In genomic region chr16:3022208-3022696, GRCh38 we compare ENCODE assay signal across 8 cellular contexts. TPM values are rescaled to one million over a fixed set of nuclear protein-coding genes. Genes with fewer than 3 reads are reported as not detected.
DNase-seq lines count a peak whose midpoint lies in the region; ATAC-seq and TF ChIP-seq lines count a peak whose summit lies in the region.

No MANE protein-coding gene starts in this region.

- peak overlapping the region; percentile 98 for H3K9ac ChIP-seq in GM23248

- DNase-seq in GM23248 = peak; percentile 98
- DNase-seq in SJCRH30 = peak; percentile 85 to 89
- peak; percentile 93 for DNase-seq in activated naive CD4-positive, alpha-beta T cell treated with Interleukin-2 at 50 U/mL for 16 hours
- DNase-seq in foreskin fibroblast = peak; percentile 96 to 98
- peak; percentile 82 for DNase-seq in omental fat pad (ENCODE audit: low spot score)
- DNase-seq in substantia nigra (lab: John Stamatoyannopoulos, UW) = peak in 26 of 49 donors; percentile 8 to 83 (median 25)
- no peak for DNase-seq in HEK293T (ENCODE audit: extremely low spot score)

- H3K27me3 ChIP-seq in GM23248 (replicated peaks; ENCODE audit: insufficient read depth) (no peaks in the 10 kb centered on the region), SJCRH30 (no peaks in the 10 kb centered on the region)

- no peaks in the 10 kb centered on the region for H4K20me1 ChIP-seq in GM23248 (ENCODE audit: insufficient read depth)

- H3K36me3 ChIP-seq in GM23248 (ENCODE audit: low read depth) (peaks cover 2% of the 10 kb centered on the region; the same call in 1 of the 2 replicates), SJCRH30 (peaks cover 7% of the 10 kb centered on the region)

- no peak overlapping the region for H2AFZ ChIP-seq in GM23248

- whole genome bisulfite sequencing in GM23248 (ENCODE audit: low coverage in 1 of 2, low lambda C conversion rate in 2 of 2, missing lambda C conversion rate in 2 of 2), 2 experiments = 0 to 3% methylated on average over 6 to 8 of the region's 8 CpGs

- H3K9me3 ChIP-seq in GM23248 (ENCODE audit: low read depth) = no peaks in the 10 kb centered on the region
- H3K9me3 ChIP-seq in SJCRH30 (replicated peaks) = no peaks in the 10 kb centered on the region

- POLR2A ChIA-PET in HEK293T (lab: Yijun Ruan, JAX) = interaction anchor here (0.6 to 7.2 kb wide), 11 partner anchors 9 to 110 kb away, joined by 3 to 60 read pairs (median 5); partner anchors contain the start of genes CLDN9, MMP25 and PKMYT1

- peak overlapping the region; percentile 86 for H3K4me3 ChIP-seq in GM23248
- H3K4me3 ChIP-seq in SJCRH30 = peak overlapping the region; percentile 95
- H3K4me3 ChIP-seq in foreskin fibroblast (ENCODE audit: low read depth in 1 of 2, low read length in 2 of 2) = peak overlapping the region; percentile 83 to 89

- peaks cover 9% of the 10 kb centered on the region for H3K4me1 ChIP-seq in GM23248 (ENCODE audit: insufficient read depth)
- peaks cover 17% of the 10 kb centered on the region for H3K4me1 ChIP-seq in SJCRH30

- in situ Hi-C loops in GM23248 (cut with MboI) = no loop called here

- no peak for TF ChIP-seq CTCF in foreskin fibroblast (IDR thresholded peaks at IDR 0.05; ENCODE audit: low read depth, low read length)
- no peak for TF ChIP-seq CTCF in omental fat pad (IDR thresholded peaks at IDR 0.05)

- peak overlapping the region; percentile 100 for H3K27ac ChIP-seq in GM23248
- peak overlapping the region; percentile 95 for H3K27ac ChIP-seq in SJCRH30
- H3K27ac ChIP-seq in substantia nigra (ENCODE audit: low read depth, low read length, poor library complexity, severe bottlenecking) = peak overlapping the region; percentile 95

- CTCF ChIA-PET in HEK293T (lab: Yijun Ruan, JAX) = interaction anchor here (0.6 to 4.5 kb wide), 3 partner anchors 9 to 107 kb away, joined by 3 to 38 read pairs (median 3); no protein-coding TSS in a partner anchor

- ATAC-seq in omental fat pad (ENCODE audit: low FRiP score) = peak; percentile 33
- ATAC-seq in GM21723 (IDR thresholded peaks at IDR 0.05; ENCODE audit: unreplicated experiment) = no peak

- H3K9me2 ChIP-seq in GM23248 (ENCODE audit: insufficient read depth) = no peaks in the 10 kb centered on the region

- H3K4me2 ChIP-seq in GM23248 (ENCODE audit: unreplicated experiment) = peak overlapping the region; percentile 99

- H3K79me2 ChIP-seq in GM23248 (ENCODE audit: insufficient read depth) = no peaks in the 10 kb centered on the region

- H3F3A ChIP-seq in GM23248 (ENCODE audit: insufficient read depth) = peaks cover 13% of the 10 kb centered on the region

TF ChIP-seq in HEK293T, 16 proteins besides CTCF, POLR2A, EP300 and RAD21:
- TF ChIP-seq CTBP1 (IDR thresholded peaks at IDR 0.05; ENCODE audit: borderline replicate concordance) (no peak), PKNOX1 (IDR thresholded peaks at IDR 0.05) (no peak), FOXK2 (IDR thresholded peaks at IDR 0.05) (no peak), ARNT (IDR thresholded peaks at IDR 0.05) (no peak), FOXA1 (IDR thresholded peaks at IDR 0.05) (no peak), BHLHE40 (IDR thresholded peaks at IDR 0.05; ENCODE audit: borderline replicate concordance) (no peak), NFRKB (IDR thresholded peaks at IDR 0.05) (no peak), ZNF384 (IDR thresholded peaks at IDR 0.05) (no peak), TARDBP (IDR thresholded peaks at IDR 0.05) (no peak), LEF1 (IDR thresholded peaks at IDR 0.05; ENCODE audit: borderline replicate concordance) (no peak), SUZ12 (IDR thresholded peaks at IDR 0.05) (no peak), FOXM1 (IDR thresholded peaks at IDR 0.05; ENCODE audit: borderline replicate concordance) (no peak), SP1 (IDR thresholded peaks at IDR 0.05) (no peak), ELF4 (IDR thresholded peaks at IDR 0.05) (no peak), L3MBTL2 (conservative IDR thresholded peaks at IDR 0.05) (no peak), HDGF (IDR thresholded peaks at IDR 0.05; ENCODE audit: borderline replicate concordance) (no peak)

RNA-seq across cellular contexts. Expression of gene HCFC1R1, which starts 1.5 kb away (rescaled TPM):
- 5.8 and 7.2 TPM in 2 replicates for total RNA-seq in GM23248 (2014; rRNA removed; shearing (Covaris generic))
- polyA plus RNA-seq in GM23248 (2016; fragmentation: Nextera tagmentation; extraction: Ambion mirVana) = 53.2 and 60.4 TPM in 2 replicates
- 16.8 and 18.9 TPM in 2 replicates for total RNA-seq in SJCRH30 (2014; rRNA removed; shearing (Covaris generic))
- 10 to 100 TPM in 3 of 4 donors, 1 to 10 TPM in 1; 8.5 to 20.6 (median 13.1) TPM for total RNA-seq in omental fat pad

RNA-seq across cellular contexts. Expression of gene THOC6, which starts 1.6 kb away (rescaled TPM):
- 12.3 and 17.7 TPM in 2 replicates for total RNA-seq in GM23248 (2014; rRNA removed; shearing (Covaris generic))
- 18.1 and 22.4 TPM in 2 replicates for polyA plus RNA-seq in GM23248 (2016; fragmentation: Nextera tagmentation; extraction: Ambion mirVana)
- 25.5 and 29.4 TPM in 2 replicates for total RNA-seq in SJCRH30 (2014; rRNA removed; shearing (Covaris generic))
- total RNA-seq in omental fat pad = 10 to 100 TPM; 15.7 to 33.9 (median 26.7) TPM

RNA-seq across cellular contexts. Expression of gene TNFRSF12A, which starts 2.1 kb away (rescaled TPM):
- 700 and 735 TPM in 2 replicates for total RNA-seq in GM23248 (2014; rRNA removed; shearing (Covaris generic))
- polyA plus RNA-seq in GM23248 (2016; fragmentation: Nextera tagmentation; extraction: Ambion mirVana) = 864 and 895 TPM in 2 replicates
- total RNA-seq in SJCRH30 (2014; rRNA removed; shearing (Covaris generic)) = 29.0 and 32.1 TPM in 2 replicates
- total RNA-seq in omental fat pad = 100 to 1,000 TPM in 2 of 4 donors, 10 to 100 TPM in 1, 1 to 10 TPM in 1; 9.0 to 465 (median 94.3) TPM

RNA-seq across cellular contexts. Expression of gene CLDN6, which starts 4.3 kb away (rescaled TPM):
- not detected in 2 replicates for total RNA-seq in GM23248 (2014; rRNA removed; shearing (Covaris generic))
- polyA plus RNA-seq in GM23248 (2016; fragmentation: Nextera tagmentation; extraction: Ambion mirVana) = 0.32 and 0.33 TPM in 2 replicates
- total RNA-seq in SJCRH30 (2014; rRNA removed; shearing (Covaris generic)) = not detected in 2 replicates
- total RNA-seq in omental fat pad = not detected

RNA-seq across cellular contexts. Expression of gene CLDN9, which starts 9.5 kb away (rescaled TPM):
- total RNA-seq in GM23248 (2014; rRNA removed; shearing (Covaris generic)) = not detected in 2 replicates
- 0.09 TPM in 1 of 2 replicates, not detected in the other for polyA plus RNA-seq in GM23248 (2016; fragmentation: Nextera tagmentation; extraction: Ambion mirVana)
- not detected in 2 replicates for total RNA-seq in SJCRH30 (2014; rRNA removed; shearing (Covaris generic))
- under 1 TPM in 2 of 4 donors, not detected in 2; 0.24 to 0.63 TPM for total RNA-seq in omental fat pad
